ENCODE assay signal across 22 cellular contexts in the genomic region with DNA sequence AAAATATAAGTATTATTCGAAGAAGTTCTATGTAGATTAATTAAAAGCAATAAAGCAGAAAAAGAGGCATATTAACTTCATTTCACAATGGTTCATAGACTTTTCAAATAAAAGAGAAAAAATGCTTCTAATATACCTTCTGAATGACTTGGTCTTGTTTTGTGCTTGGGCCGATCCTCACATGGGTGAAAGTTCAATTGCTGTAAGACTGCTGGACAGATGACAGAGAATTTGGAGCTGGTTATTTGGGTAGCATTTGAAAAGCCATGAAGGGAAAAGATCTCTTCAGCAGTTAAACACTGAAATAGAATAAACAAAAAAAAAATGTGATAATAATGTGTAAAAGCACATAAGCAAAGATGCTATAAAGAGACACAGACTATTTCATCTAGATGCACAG.
"Had no signal": no experiment of that assay in that cellular context is flagged by ENCODE, and none has a peak within 500 bp of the region (broad histone marks: within the 10 kb centered on the region; RNA-seq: fewer than 3 reads in every experiment).

No MANE protein-coding gene starts in this region.

- H3K4me1 ChIP-seq: SJSA1 had no signal

- H3K27me3 ChIP-seq: SJSA1 had no signal

- H3K27ac ChIP-seq: SJSA1, SK-N-MC had no signal

- H3K36me3 ChIP-seq: SJSA1 had no signal

- H3K9me3 ChIP-seq: SJSA1 had no signal

- FAIRE-seq: RCC 7860 had no signal

- H3K4me3 ChIP-seq: SJSA1, SK-N-MC had no signal

- DNase-seq: IMR-90, Kasumi-1, KG1, MM.1S, NCI-H1092 treated with DMSO at 0.1 percent for 48 hours, NCI-H1436, NCI-H187, NCI-H2029, NCI-H2081 treated with DMSO at 0.1 percent for 48 hours, NCI-H2171, NCI-H226, NCI-H446, NCI-H510A, NCI-H524 treated with DMSO at 0.1 percent for 48 hours, NCI-H69, NCI-H774, Right ventricle myocardium superior, RPMI8226, SIG-M5 had no signal
